ENCODE assay signal across 7 cellular contexts in the genomic region with DNA sequence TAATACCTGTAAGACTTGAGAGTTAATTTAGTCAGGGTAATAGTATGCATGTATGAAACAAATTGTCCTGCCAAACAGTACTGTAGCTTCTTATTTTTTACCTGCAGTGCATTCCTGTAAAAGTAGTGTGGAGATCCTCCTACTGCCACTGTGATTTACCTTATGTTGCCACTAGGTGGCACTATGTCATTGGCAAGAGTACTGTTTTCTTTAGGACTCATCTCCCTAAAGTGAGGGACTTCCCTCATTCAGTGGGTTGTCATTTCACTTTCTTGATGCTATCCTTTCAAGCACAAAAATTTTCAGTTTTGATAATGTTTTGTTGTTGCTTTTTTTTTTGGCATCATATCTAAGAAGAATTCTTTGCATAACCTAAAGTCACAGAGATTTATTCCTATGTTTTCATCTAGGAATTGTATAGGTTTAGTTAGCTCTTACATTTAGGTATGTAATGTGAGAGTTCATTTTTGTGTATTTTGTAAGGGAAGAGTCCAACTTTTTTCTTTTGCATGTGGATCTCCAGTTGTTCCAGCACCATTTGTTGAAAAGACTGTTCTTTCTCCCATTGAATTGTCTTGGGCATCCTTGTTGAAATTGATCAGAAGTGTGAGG.
DNase-seq lines count a peak whose midpoint lies in the region; FAIRE-seq and TF ChIP-seq lines count a peak whose summit lies in the region.

No MANE protein-coding gene starts in this region.

- no peak overlapping the region for H3K27ac ChIP-seq in HEK293 (ENCODE audit: extremely low read depth, low read depth, low read length)

- CTCF ChIA-PET in HEK293 (lab: Yijun Ruan, JAX), result interaction anchor here (0.7 to 2.8 kb wide), 25 partner anchors 9 to 244 kb away, joined by 3 to 24 read pairs (median 5); no protein-coding TSS in a partner anchor

- H3K4me1 ChIP-seq in HEK293 (ENCODE audit: control insufficient read depth, insufficient read depth, low read length), result peaks cover 6% of the 10 kb centered on the region

- POLR2A ChIA-PET in HEK293 (lab: Yijun Ruan, JAX), result interaction anchor here (1.1 kb wide), 1 partner anchor 18 kb away, joined by 4 read pairs; no protein-coding TSS in a partner anchor

- TF ChIP-seq CTCF in GM12873 (IDR thresholded peaks at IDR 0.05; ENCODE audit: insufficient read depth, low read depth, low read length, missing control alignments), result peak; percentile 76
- TF ChIP-seq CTCF in HEK293 (tag by site-specific recombination; IDR thresholded peaks at IDR 0.05), result peak; percentile 49; the same call in 1 of the 2 replicates

- FAIRE-seq in islet of Langerhans (lab: Jason Lieb, UNC), result peak; percentile 27

- H3K4me3 ChIP-seq in HEK293 (ENCODE audit: low read depth, low read length), result no peak overlapping the region

- H3K9me3 ChIP-seq in HEK293 (ENCODE audit: control insufficient read depth, insufficient read depth, low read depth, low read length), result no peaks in the 10 kb centered on the region

- DNase-seq in NCI-H1092 treated with DMSO at 0.1 percent for 48 hours (lab: John Stamatoyannopoulos, UW) (peak; percentile 72), T follicular helper cell (ENCODE audit: low read depth) (peak; percentile 45), brain pericyte (ENCODE audit: low read depth, low spot score) (peak; percentile 17)
- DNase-seq in stimulated activated CD4-positive, alpha-beta T cell treated with anti-CD3 and anti-CD28 coated beads, Interleukin-4, amount 100 ng/mL, for 1 hour, result peak; percentile 12

- no peaks in the 10 kb centered on the region for H3K36me3 ChIP-seq in HEK293 (ENCODE audit: control insufficient read depth in 2 of 2, insufficient read depth in 1 of 2, low read length in 2 of 2)

TF ChIP-seq in HEK293, 187 proteins besides CTCF, POLR2A, EP300 and RAD21:
- no peak for TF ChIP-seq ZNF169 (tag by site-specific recombination; IDR thresholded peaks at IDR 0.05)
- peak; percentile 84 for TF ChIP-seq PRDM1 (tag by site-specific recombination; IDR thresholded peaks at IDR 0.05)
- TF ChIP-seq ZNF654 (tag by site-specific recombination; IDR thresholded peaks at IDR 0.05; ENCODE audit: low read depth), result peak; percentile 84
- peak; percentile 72; the same call in 1 of the 2 replicates for TF ChIP-seq ZBTB48 (tag by site-specific recombination; IDR thresholded peaks at IDR 0.05)
- 0 out of 2 replicates have a peak, but pooled peaks have one; percentile 43 for TF ChIP-seq ZNF660 (tag by site-specific recombination; IDR thresholded peaks at IDR 0.05)
TF ChIP-seq in HEK293: peak in this region for 4.

Comparison
In these comparisons a context has a peak if more than half of its experiments do, and no peak if none do; other contexts are left out.
1. DNase-seq: peak in every context shown above with its lines; median percentile 72 in NCI-H1092 treated with DMSO at 0.1 percent for 48 hours; 45 in T follicular helper cell; 17 in brain pericyte; 12 in stimulated activated CD4-positive, alpha-beta T cell treated with anti-CD3 and anti-CD28 coated beads, Interleukin-4, amount 100 ng/mL, for 1 hour.